In genomic region chr10:68989317-68989990, GRCh38 we compare ENCODE assay signal across 8 cellular contexts. TPM values are rescaled to one million over a fixed set of nuclear protein-coding genes. Genes with fewer than 3 reads are reported as not detected.
DNase-seq lines count a peak whose midpoint lies in the region; ATAC-seq and TF ChIP-seq lines count a peak whose summit lies in the region.

No MANE protein-coding gene starts in this region.

- peak overlapping the region; percentile 86 for H3K4me3 ChIP-seq in GM12875 (ENCODE audit: low read depth, low read length)
- peak overlapping the region; percentile 86 for H3K4me3 ChIP-seq in OCI-LY7 (ENCODE audit: low read depth, low read length, poor library complexity, severe bottlenecking)
- H3K4me3 ChIP-seq in epithelial cell of esophagus (ENCODE audit: low read length): peak overlapping the region; percentile 89

- no peaks in the 10 kb centered on the region for H3K9me3 ChIP-seq in OCI-LY7 (ENCODE audit: low read length)

- intact Hi-C loops in OCI-LY7 (cut with micrococcal nuclease; ENCODE audit: unreplicated experiment): loop anchor here (5.0 kb wide), 1 partner anchor 103 kb away; no protein-coding TSS in a partner anchor

- no peaks in the 10 kb centered on the region for H3K9me2 ChIP-seq in OCI-LY7 (ENCODE audit: insufficient read depth, low read length)

- CTCF ChIA-PET in OCI-LY7 (lab: Charles Lee; ENCODE audit: unreplicated experiment): no interaction called here

- H3K27me3 Mint-ChIP-seq in neural crest cell (ENCODE audit: low read depth): no peaks in the 10 kb centered on the region

- no peaks in the 10 kb centered on the region for H3K9me3 Mint-ChIP-seq in neural crest cell

- peak overlapping the region; percentile 73; the same call in 1 of the 2 replicates for H2AFZ ChIP-seq in OCI-LY7 (ENCODE audit: low read length)

- H3K27ac Mint-ChIP-seq in neural crest cell (ENCODE audit: unreplicated experiment): peak overlapping the region; percentile 65

- TF ChIP-seq CTCF in GM12875 (IDR thresholded peaks at IDR 0.05; ENCODE audit: borderline replicate concordance, insufficient read depth, low read depth, low read length) (no peak), OCI-LY7 (conservative IDR thresholded peaks at IDR 0.05; ENCODE audit: low read length) (no peak), epithelial cell of esophagus (IDR thresholded peaks at IDR 0.05; ENCODE audit: insufficient read depth, low read depth, low read length, missing control alignments) (no peak), neural crest cell (conservative IDR thresholded peaks at IDR 0.05) (no peak)

- peaks cover 21% of the 10 kb centered on the region for H3K4me1 ChIP-seq in OCI-LY7 (ENCODE audit: insufficient read depth, low read length, poor library complexity, severe bottlenecking)

- peaks cover 36% of the 10 kb centered on the region for H3K4me1 Mint-ChIP-seq in neural crest cell

- 0 out of 2 replicates have a peak, but pooled peaks cover 7% of the 10 kb centered on the region for H4K20me1 ChIP-seq in OCI-LY7 (ENCODE audit: insufficient read depth, low read length)

- no peak for DNase-seq in OCI-LY7 (ENCODE audit: low spot score)
- no peak for DNase-seq in epithelial cell of esophagus (ENCODE audit: low read depth)
- peak; percentile 16 for DNase-seq in neural crest cell (ENCODE audit: low read depth, low spot score)
- no peak for DNase-seq in stimulated activated CD4-positive, alpha-beta T cell treated with anti-CD3 and anti-CD28 coated beads, Interleukin-2, amount 100 ng/mL, for 24 hours
- no peak for DNase-seq in SIG-M5 (lab: John Stamatoyannopoulos, UW)
- no peak for DNase-seq in activated CD4-positive, alpha-beta T cell treated with anti-CD3 and anti-CD28 coated beads, Interleukin-2, amount 50 U/mL, for 1 hour

- POLR2A ChIA-PET in OCI-LY7 (lab: Charles Lee): no interaction called here

- peak overlapping the region; percentile 43 for H3K27ac ChIP-seq in OCI-LY7 (ENCODE audit: low read depth, low read length, poor library complexity, severe bottlenecking)

- peaks cover 27% of the 10 kb centered on the region; the same call in 1 of the 2 replicates for H3K79me2 ChIP-seq in OCI-LY7 (ENCODE audit: insufficient read depth, low read depth, low read length)

- no peaks in the 10 kb centered on the region for H3K36me3 Mint-ChIP-seq in neural crest cell (ENCODE audit: low read depth)

- peak overlapping the region; percentile 80 for H3K4me2 ChIP-seq in OCI-LY7 (ENCODE audit: low read length)

- no TSS peak for BruUV-seq in OCI-LY7 (replicated peaks; lab: Mats Ljungman, UMichigan)

- H3K4me3 Mint-ChIP-seq in neural crest cell: peak overlapping the region; percentile 96

- peaks cover 64% of the 10 kb centered on the region for H3K36me3 ChIP-seq in OCI-LY7 (ENCODE audit: insufficient read depth, low read length)

- no peak for ATAC-seq in GM21825 (IDR thresholded peaks at IDR 0.05; ENCODE audit: unreplicated experiment)

RNA-seq across cellular contexts. Expression of gene KIFBP, which starts 0.9 kb away (rescaled TPM):
- total RNA-seq in OCI-LY7 (2014; rRNA removed; shearing (Covaris generic)): 11.9 and 12.6 TPM in 2 replicates
- total RNA-seq in OCI-LY7 (2022): 5.4 and 6.6 TPM in 2 replicates
- 27.7 and 27.8 TPM in 2 replicates for total RNA-seq in neural crest cell

RNA-seq across cellular contexts. Expression of gene DDX21, which starts 33.5 kb away (rescaled TPM):
- 107 and 133 TPM in 2 replicates for total RNA-seq in OCI-LY7 (2014; rRNA removed; shearing (Covaris generic))
- total RNA-seq in OCI-LY7 (2022) (135 and 159 TPM in 2 replicates), neural crest cell (67.2 and 70.7 TPM in 2 replicates)
